ENCODE assay signal across 1 cellular context in the genomic region with DNA sequence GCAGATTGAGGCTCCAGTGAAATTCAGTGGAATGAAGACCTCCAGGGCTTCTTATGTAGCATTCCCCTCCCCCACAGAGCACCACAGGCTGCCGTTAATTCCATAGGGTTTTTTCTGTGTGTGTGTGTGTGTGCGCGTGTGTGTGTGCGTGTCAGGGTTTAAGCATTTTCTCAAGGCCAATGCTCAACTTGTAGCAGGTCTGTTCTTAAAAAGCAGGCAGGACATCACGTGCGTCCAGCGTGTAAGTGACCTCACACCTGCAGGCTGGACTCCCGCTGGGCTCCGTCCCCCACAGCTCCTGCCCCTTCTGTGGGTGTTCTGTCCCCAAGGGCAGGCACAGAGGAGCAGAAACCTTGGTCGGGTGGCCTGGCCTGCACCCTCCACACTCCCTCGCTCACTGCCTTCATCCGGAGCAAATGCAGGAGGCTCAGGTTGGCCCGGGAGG.
A peak's percentile ranks its signal among the peaks of the same experiment; 100 is the strongest.
TF ChIP-seq lines count a peak whose summit lies in the region.

No MANE protein-coding gene starts in this region.

TF ChIP-seq in HepG2, 621 proteins besides CTCF, POLR2A, EP300 and RAD21:
- TF ChIP-seq, protein P1, sequence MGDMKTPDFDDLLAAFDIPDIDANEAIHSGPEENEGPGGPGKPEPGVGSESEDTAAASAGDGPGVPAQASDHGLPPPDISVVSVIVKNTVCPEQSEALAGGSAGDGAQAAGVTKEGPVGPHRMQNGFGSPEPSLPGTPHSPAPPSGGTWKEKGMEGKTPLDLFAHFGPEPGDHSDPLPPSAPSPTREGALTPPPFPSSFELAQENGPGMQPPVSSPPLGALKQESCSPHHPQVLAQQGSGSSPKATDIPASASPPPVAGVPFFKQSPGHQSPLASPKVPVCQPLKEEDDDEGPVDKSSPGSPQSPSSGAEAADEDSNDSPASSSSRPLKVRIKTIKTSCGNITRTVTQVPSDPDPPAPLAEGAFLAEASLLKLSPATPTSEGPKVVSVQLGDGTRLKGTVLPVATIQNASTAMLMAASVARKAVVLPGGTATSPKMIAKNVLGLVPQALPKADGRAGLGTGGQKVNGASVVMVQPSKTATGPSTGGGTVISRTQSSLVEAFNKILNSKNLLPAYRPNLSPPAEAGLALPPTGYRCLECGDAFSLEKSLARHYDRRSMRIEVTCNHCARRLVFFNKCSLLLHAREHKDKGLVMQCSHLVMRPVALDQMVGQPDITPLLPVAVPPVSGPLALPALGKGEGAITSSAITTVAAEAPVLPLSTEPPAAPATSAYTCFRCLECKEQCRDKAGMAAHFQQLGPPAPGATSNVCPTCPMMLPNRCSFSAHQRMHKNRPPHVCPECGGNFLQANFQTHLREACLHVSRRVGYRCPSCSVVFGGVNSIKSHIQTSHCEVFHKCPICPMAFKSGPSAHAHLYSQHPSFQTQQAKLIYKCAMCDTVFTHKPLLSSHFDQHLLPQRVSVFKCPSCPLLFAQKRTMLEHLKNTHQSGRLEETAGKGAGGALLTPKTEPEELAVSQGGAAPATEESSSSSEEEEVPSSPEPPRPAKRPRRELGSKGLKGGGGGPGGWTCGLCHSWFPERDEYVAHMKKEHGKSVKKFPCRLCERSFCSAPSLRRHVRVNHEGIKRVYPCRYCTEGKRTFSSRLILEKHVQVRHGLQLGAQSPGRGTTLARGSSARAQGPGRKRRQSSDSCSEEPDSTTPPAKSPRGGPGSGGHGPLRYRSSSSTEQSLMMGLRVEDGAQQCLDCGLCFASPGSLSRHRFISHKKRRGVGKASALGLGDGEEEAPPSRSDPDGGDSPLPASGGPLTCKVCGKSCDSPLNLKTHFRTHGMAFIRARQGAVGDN (CRISPR knock-in tag; IDR thresholded peaks at IDR 0.05) = 0 out of 2 replicates have a peak, but pooled peaks have one; percentile 10
- no peak for TF ChIP-seq JUNB (CRISPR knock-in tag; IDR thresholded peaks at IDR 0.05; ENCODE audit: borderline replicate concordance)
